In genomic region chr3:136916200-136916599, GRCh38 we compare ENCODE assay signal across 20 cellular contexts. TPM values are rescaled to one million over a fixed set of nuclear protein-coding genes. Genes with fewer than 3 reads are reported as not detected.
DNase-seq lines count a peak whose midpoint lies in the region; ATAC-seq and TF ChIP-seq lines count a peak whose summit lies in the region.
"Had no signal": no experiment of that assay in that cellular context is flagged by ENCODE, and none has a peak within 500 bp of the region (broad histone marks: within the 10 kb centered on the region; RNA-seq: fewer than 3 reads in every experiment).

No MANE protein-coding gene starts in this region.

- no peak for ATAC-seq in activated T-cell treated with anti-CD3 and anti-CD28 coated beads, Interleukin-2, amount 50 U/mL, for 72 hours (replicated peaks in 1 of 2)
- ATAC-seq in RWPE2 (ENCODE audit: low read depth): peak; percentile 79
- no peak for ATAC-seq in effector memory CD8-positive, alpha-beta T cell (replicated peaks)
- no peak for ATAC-seq in stimulated activated effector memory CD8-positive, alpha-beta T cell treated with anti-CD3 and anti-CD28 coated beads, Interleukin-12 subunit alpha, Interleukin-12 subunit beta, amount 100 ng/mL, for 72 hours

- no peak for DNase-seq in activated T-cell treated with anti-CD3 and anti-CD28 coated beads, Interleukin-2, amount 50 U/mL, for 72 hours
- DNase-seq in activated T-cell treated with anti-CD3 and anti-CD28 coated beads for 4 hours: no peak
- no peak for DNase-seq in RWPE2 (ENCODE audit: low spot score)
- DNase-seq in effector memory CD8-positive, alpha-beta T cell: no peak
- DNase-seq in stimulated activated effector memory CD8-positive, alpha-beta T cell treated with anti-CD3 and anti-CD28 coated beads, Interleukin-12 subunit alpha, Interleukin-12 subunit beta, amount 100 ng/mL, for 72 hours (ENCODE audit: low spot score in 2 of 2): no peak
- DNase-seq in MM.1S: no peak
- no peak for DNase-seq in caudate nucleus (lab: John Stamatoyannopoulos, UW)
- DNase-seq in MCF 10A (ENCODE audit: unreplicated experiment): no peak
- DNase-seq: 8988T; CD4-positive, alpha-beta memory T cell; DND-41; GOT3; MV-4-11; NCI-H1417; NCI-H187; NCI-H2107; NCI-H510A treated with DMSO at 0.1 percent for 48 hours; NCI-H774; SHP77 treated with DMSO at 0.1 percent for 48 hours; SK-N-SH had no signal

- POLR2A ChIA-PET in MCF 10A (lab: Yijun Ruan, JAX): no interaction called here

- H3K9ac ChIP-seq in MM.1S (ENCODE audit: low read length): no peak overlapping the region
- H3K9ac ChIP-seq: SK-N-SH had no signal

- peaks cover 2% of the 10 kb centered on the region in 2 donors for H3K9me3 Mint-ChIP-seq in activated T-cell treated with anti-CD3 and anti-CD28 coated beads, Interleukin-2, amount 50 U/mL, for 72 hours
- no peaks in the 10 kb centered on the region for H3K9me3 Mint-ChIP-seq in effector memory CD8-positive, alpha-beta T cell
- no peaks in the 10 kb centered on the region for H3K9me3 Mint-ChIP-seq in stimulated activated effector memory CD8-positive, alpha-beta T cell treated with anti-CD3 and anti-CD28 coated beads, Interleukin-12 subunit alpha, Interleukin-12 subunit beta, amount 100 ng/mL, for 72 hours
- H3K9me3 Mint-ChIP-seq in MCF 10A (ENCODE audit: unreplicated experiment): peaks cover 13% of the 10 kb centered on the region

- H3K9me2 ChIP-seq in MM.1S (replicated peaks; ENCODE audit: insufficient read depth, low read length): no peaks in the 10 kb centered on the region
- H3K9me2 ChIP-seq: SK-N-SH had no signal

- H2AFZ ChIP-seq in MM.1S (ENCODE audit: low read length): no peak overlapping the region

- no peak overlapping the region for H3K4me3 Mint-ChIP-seq in activated T-cell treated with anti-CD3 and anti-CD28 coated beads, Interleukin-2, amount 50 U/mL, for 72 hours
- H3K4me3 Mint-ChIP-seq in effector memory CD8-positive, alpha-beta T cell: peak overlapping the region in 1 of 2 donors; percentile 27
- H3K4me3 Mint-ChIP-seq in stimulated activated effector memory CD8-positive, alpha-beta T cell treated with anti-CD3 and anti-CD28 coated beads, Interleukin-12 subunit alpha, Interleukin-12 subunit beta, amount 100 ng/mL, for 72 hours: no peak overlapping the region
- no peak overlapping the region for H3K4me3 Mint-ChIP-seq in MCF 10A (ENCODE audit: unreplicated experiment)

- H3K4me1 Mint-ChIP-seq in activated T-cell treated with anti-CD3 and anti-CD28 coated beads, Interleukin-2, amount 50 U/mL, for 72 hours (ENCODE audit: low read depth): peaks cover 66% of the 10 kb centered on the region
- H3K4me1 Mint-ChIP-seq in effector memory CD8-positive, alpha-beta T cell (ENCODE audit: low read depth in 2 of 2): peaks cover 49 to 80% of the 10 kb centered on the region in 2 donors
- H3K4me1 Mint-ChIP-seq in stimulated activated effector memory CD8-positive, alpha-beta T cell treated with anti-CD3 and anti-CD28 coated beads, Interleukin-12 subunit alpha, Interleukin-12 subunit beta, amount 100 ng/mL, for 72 hours: peaks cover 69% of the 10 kb centered on the region
- peaks cover 8% of the 10 kb centered on the region for H3K4me1 Mint-ChIP-seq in MCF 10A (ENCODE audit: insufficient read depth, unreplicated experiment)

- no peaks in the 10 kb centered on the region for H3K27me3 Mint-ChIP-seq in activated T-cell treated with anti-CD3 and anti-CD28 coated beads, Interleukin-2, amount 50 U/mL, for 72 hours (ENCODE audit: low read depth)
- no peaks in the 10 kb centered on the region for H3K27me3 Mint-ChIP-seq in effector memory CD8-positive, alpha-beta T cell
- no peaks in the 10 kb centered on the region for H3K27me3 Mint-ChIP-seq in MCF 10A (ENCODE audit: insufficient read depth, unreplicated experiment)
- H3K27me3 Mint-ChIP-seq: CD4-positive, alpha-beta memory T cell had no signal

- H3K4me2 ChIP-seq in MM.1S (ENCODE audit: low read depth, low read length): no peak overlapping the region
- H3K4me2 ChIP-seq: SK-N-SH had no signal

- H3K27me3 ChIP-seq in RWPE2 (ENCODE audit: insufficient read depth, poor library complexity, severe bottlenecking): no peaks in the 10 kb centered on the region
- H3K27me3 ChIP-seq in MM.1S (replicated peaks; ENCODE audit: insufficient read depth, low read length): no peaks in the 10 kb centered on the region

- CTCF ChIA-PET in MCF 10A (lab: Yijun Ruan, JAX): interaction anchor here (0.6 kb wide), 1 partner anchor 1851 kb away, joined by 3 read pairs; no protein-coding TSS in a partner anchor

- H3K36me3 Mint-ChIP-seq in activated T-cell treated with anti-CD3 and anti-CD28 coated beads, Interleukin-2, amount 50 U/mL, for 72 hours (ENCODE audit: insufficient read depth in 2 of 2): peaks cover 4 to 15% of the 10 kb centered on the region in 2 donors
- peaks cover 10% of the 10 kb centered on the region for H3K36me3 Mint-ChIP-seq in effector memory CD8-positive, alpha-beta T cell (ENCODE audit: insufficient read depth)
- no peaks in the 10 kb centered on the region for H3K36me3 Mint-ChIP-seq in stimulated activated effector memory CD8-positive, alpha-beta T cell treated with anti-CD3 and anti-CD28 coated beads, Interleukin-12 subunit alpha, Interleukin-12 subunit beta, amount 100 ng/mL, for 72 hours
- peaks cover 10% of the 10 kb centered on the region for H3K36me3 Mint-ChIP-seq in MCF 10A (ENCODE audit: insufficient read depth, unreplicated experiment)

- H3F3A ChIP-seq in MM.1S (ENCODE audit: insufficient read depth, low read length): no peaks in the 10 kb centered on the region

- peaks cover 4% of the 10 kb centered on the region for H3K9me3 ChIP-seq in RWPE2 (ENCODE audit: severe bottlenecking)
- no peaks in the 10 kb centered on the region for H3K9me3 ChIP-seq in MM.1S (replicated peaks; ENCODE audit: insufficient read depth, low read length)
- H3K9me3 ChIP-seq: SK-N-SH had no signal

- H3K27ac ChIP-seq in RWPE2 (ENCODE audit: poor library complexity, severe bottlenecking) (no peak overlapping the region), MM.1S (ENCODE audit: low read length) (no peak overlapping the region), caudate nucleus (ENCODE audit: low read depth, low read length) (no peak overlapping the region)

- TF ChIP-seq CTCF in RWPE2 (IDR thresholded peaks at IDR 0.05; ENCODE audit: poor library complexity, severe bottlenecking) (no peak), MM.1S (IDR thresholded peaks at IDR 0.05; ENCODE audit: low read length) (no peak), MCF 10A (IDR thresholded peaks at IDR 0.05; ENCODE audit: unreplicated experiment) (no peak)

- no peaks in the 10 kb centered on the region for H3K36me3 ChIP-seq in RWPE2 (ENCODE audit: low read depth)
- H3K36me3 ChIP-seq in MM.1S (replicated peaks; ENCODE audit: insufficient read depth, low read length): no peaks in the 10 kb centered on the region

- H3K79me2 ChIP-seq in MM.1S (ENCODE audit: low read length): peaks cover 79% of the 10 kb centered on the region

- BruUV-seq in MCF 10A (replicated peaks; lab: Mats Ljungman, UMichigan): no TSS peak

- no peaks in the 10 kb centered on the region for H4K20me1 ChIP-seq in MM.1S (ENCODE audit: insufficient read depth, low read length)

- H3K27ac Mint-ChIP-seq in activated T-cell treated with anti-CD3 and anti-CD28 coated beads, Interleukin-2, amount 50 U/mL, for 72 hours: peak overlapping the region; percentile 92
- H3K27ac Mint-ChIP-seq in effector memory CD8-positive, alpha-beta T cell: peak overlapping the region; percentile 61 to 77
- peak overlapping the region; percentile 44 for H3K27ac Mint-ChIP-seq in stimulated activated effector memory CD8-positive, alpha-beta T cell treated with anti-CD3 and anti-CD28 coated beads, Interleukin-12 subunit alpha, Interleukin-12 subunit beta, amount 100 ng/mL, for 72 hours
- H3K27ac Mint-ChIP-seq in MCF 10A (ENCODE audit: low read depth, unreplicated experiment): no peak overlapping the region

- no peak overlapping the region for H3K4me3 ChIP-seq in RWPE2 (ENCODE audit: severe bottlenecking)
- H3K4me3 ChIP-seq in MM.1S (ENCODE audit: low read length): no peak overlapping the region

- intact Hi-C loops in MCF 10A (cut with micrococcal nuclease): no loop called here

- peaks cover 13% of the 10 kb centered on the region for H3K4me1 ChIP-seq in RWPE2 (ENCODE audit: insufficient read depth, poor library complexity, severe bottlenecking)
- H3K4me1 ChIP-seq in MM.1S (ENCODE audit: low read length): no peaks in the 10 kb centered on the region

RNA-seq across cellular contexts. Expression of gene IL20RB, which starts 41.6 kb away (rescaled TPM):
- total RNA-seq in activated T-cell treated with anti-CD3 and anti-CD28 coated beads, Interleukin-2, amount 50 U/mL, for 72 hours: 1 to 10 TPM; 1.7 to 2.0 TPM
- total RNA-seq in MCF 10A (2022): 158 and 163 TPM in 2 replicates

RNA-seq across cellular contexts. Expression of gene NCK1, which starts 54.2 kb away (rescaled TPM):
- total RNA-seq in activated T-cell treated with anti-CD3 and anti-CD28 coated beads, Interleukin-2, amount 50 U/mL, for 72 hours: 10 to 100 TPM; 45.8 to 46.6 TPM
- total RNA-seq in MCF 10A (2022): 50.4 and 59.4 TPM in 2 replicates

Comparison
In these comparisons a context has a peak if more than half of its experiments do, and no peak if none do; other contexts are left out.
1. RNA of gene IL20RB, which starts 41.6 kb away (total RNA-seq): 158 to 163 TPM in MCF 10A; 1.7 to 2.0 TPM in activated T-cell treated with anti-CD3 and anti-CD28 coated beads, Interleukin-2, amount 50 U/mL, for 72 hours; every median in the first group is over 10 times any median in the second.